In genomic region chr15:99450896-99451358, GRCh38 we compare ENCODE assay signal across 8 cellular contexts.
DNase-seq lines count a peak whose midpoint lies in the region; ATAC-seq, FAIRE-seq and TF ChIP-seq lines count a peak whose summit lies in the region.

No MANE protein-coding gene starts in this region.

- TF ChIP-seq CTCF in Peyer's patch (IDR thresholded peaks at IDR 0.05) (no peak), kidney (IDR thresholded peaks at IDR 0.05; ENCODE audit: borderline replicate concordance, extremely low read depth, insufficient read depth) (no peak), SK-N-SH (IDR thresholded peaks at IDR 0.05) (no peak)

- FAIRE-seq in kidney (lab: Jason Lieb, UNC), result no peak

- WGBS in SK-N-SH (ENCODE audit: low lambda C conversion rate), result 84% methylated on average over 14 of the region's 14 CpGs

- no peaks in the 10 kb centered on the region for H3K79me2 ChIP-seq in SK-N-SH (ENCODE audit: insufficient read depth)

- H3K27me3 ChIP-seq in Peyer's patch, result no peaks in the 10 kb centered on the region
- H3K27me3 ChIP-seq in SK-N-SH (ENCODE audit: insufficient read depth), result no peaks in the 10 kb centered on the region

- H3K36me3 ChIP-seq in Peyer's patch, result no peaks in the 10 kb centered on the region
- no peaks in the 10 kb centered on the region for H3K36me3 ChIP-seq in kidney (ENCODE audit: control insufficient read depth in 1 of 2, insufficient read depth in 2 of 2, low read length in 2 of 2)
- no peaks in the 10 kb centered on the region for H3K36me3 ChIP-seq in SK-N-SH (replicated peaks in 1 of 2; ENCODE audit: control insufficient read depth in 1 of 2, insufficient read depth in 2 of 2, low read length in 1 of 2)

- no peaks in the 10 kb centered on the region for H3K9me2 ChIP-seq in SK-N-SH

- peak overlapping the region in 2 of 4 donors; percentile 1 to 10 for H3K4me3 ChIP-seq in Peyer's patch
- H3K4me3 ChIP-seq in kidney (ENCODE audit: low read length in 2 of 2), result no peak overlapping the region
- no peak overlapping the region for H3K4me3 ChIP-seq in SK-N-SH (ENCODE audit: low read depth in 2 of 2, low read length in 1 of 2)

- H3K4me1 ChIP-seq in Peyer's patch, result peaks cover 0 to 35% (median 9%) of the 10 kb centered on the region in 4 donors
- peaks cover 13 to 39% of the 10 kb centered on the region in 2 donors for H3K4me1 ChIP-seq in kidney (ENCODE audit: control insufficient read depth in 1 of 2, insufficient read depth in 1 of 2, low read depth in 1 of 2, low read length in 2 of 2)
- H3K4me1 ChIP-seq in SK-N-SH (ENCODE audit: control insufficient read depth in 1 of 2, insufficient read depth in 2 of 2, low read depth in 1 of 2, low read length in 1 of 2), result peaks cover 4 to 21% of the 10 kb centered on the region in 2 experiments; a peak in 3 of 4 replicates

- no peak for TF ChIP-seq POLR2A in Peyer's patch (IDR thresholded peaks at IDR 0.05)

- intact Hi-C loops in kidney (cut with DNase I), result no loop called here

- H3K9me3 ChIP-seq in Peyer's patch (no peaks in the 10 kb centered on the region), kidney (ENCODE audit: control insufficient read depth in 1 of 2, low read length in 2 of 2) (no peaks in the 10 kb centered on the region), SK-N-SH (no peaks in the 10 kb centered on the region)

- no peak for TF ChIP-seq RAD21 in SK-N-SH (IDR thresholded peaks at IDR 0.05; ENCODE audit: low read length)

- no peak overlapping the region for H3K27ac Mint-ChIP-seq in activated naive CD4-positive, alpha-beta T cell treated with anti-CD3 and anti-CD28 coated beads, Interleukin-2, amount 50 U/mL, for 72 hours

- H4K20me1 ChIP-seq in SK-N-SH (ENCODE audit: insufficient read depth), result no peaks in the 10 kb centered on the region

- H3K9ac ChIP-seq in kidney (ENCODE audit: low read length in 2 of 2), result no peak overlapping the region
- H3K9ac ChIP-seq in SK-N-SH, result no peak overlapping the region

- CTCF ChIA-PET in SK-N-SH (lab: Yijun Ruan, JAX), result no interaction called here

- peak; percentile 40 for ATAC-seq in GM18511 (IDR thresholded peaks at IDR 0.05; ENCODE audit: unreplicated experiment)
- peak; percentile 75 to 76 for ATAC-seq in activated naive CD4-positive, alpha-beta T cell treated with anti-CD3 and anti-CD28 coated beads, Interleukin-2, amount 50 U/mL, for 72 hours
- no peak for ATAC-seq in HG02642 (IDR thresholded peaks at IDR 0.05; ENCODE audit: poor library complexity, unreplicated experiment)

- no peak overlapping the region for H2AFZ ChIP-seq in SK-N-SH (ENCODE audit: low read depth)

- peaks cover 0 to under 1% of the 10 kb centered on the region in 2 donors for H3K36me3 Mint-ChIP-seq in activated naive CD4-positive, alpha-beta T cell treated with anti-CD3 and anti-CD28 coated beads, Interleukin-2, amount 50 U/mL, for 72 hours

- peaks cover 6% of the 10 kb centered on the region for H3F3A ChIP-seq in SK-N-SH (replicated peaks; ENCODE audit: insufficient read depth)

- DNase-seq in Peyer's patch, result peak; percentile 65 to 81 (median 66)
- peak; percentile 57 to 68 for DNase-seq in activated naive CD4-positive, alpha-beta T cell treated with anti-CD3 and anti-CD28 coated beads, Interleukin-2, amount 50 U/mL, for 72 hours (ENCODE audit: low spot score in 2 of 2)
- DNase-seq in kidney, result peak; percentile 89
- peak; percentile 46 for DNase-seq in stimulated activated CD8-positive, alpha-beta memory T cell treated with anti-CD3 and anti-CD28 coated beads, Interleukin-12 subunit alpha, Interleukin-12 subunit beta, amount 100 ng/mL, for 1 hour (ENCODE audit: low read depth)
- DNase-seq in NCI-H2196 (lab: John Stamatoyannopoulos, UW; ENCODE audit: unreplicated experiment), result no peak
- DNase-seq in SK-N-SH, result no peak

- POLR2A ChIA-PET in SK-N-SH (lab: Yijun Ruan, JAX), result no interaction called here

- H3K27ac ChIP-seq in Peyer's patch (peak overlapping the region in 3 of 4 donors; percentile 10 to 35 (median 12)), kidney (ENCODE audit: low read depth in 2 of 2, low read length in 2 of 2) (peak overlapping the region; percentile 59), SK-N-SH (ENCODE audit: low read depth in 2 of 2, low read length in 1 of 2) (no peak overlapping the region)

- no peaks in the 10 kb centered on the region for H3K9me3 Mint-ChIP-seq in activated naive CD4-positive, alpha-beta T cell treated with anti-CD3 and anti-CD28 coated beads, Interleukin-2, amount 50 U/mL, for 72 hours

- H3K4me2 ChIP-seq in SK-N-SH, result no peak overlapping the region

- no peak for TF ChIP-seq EP300 in SK-N-SH (IDR thresholded peaks at IDR 0.05; ENCODE audit: borderline replicate concordance in 1 of 2, low read depth in 1 of 2, low read length in 1 of 2)

TF ChIP-seq in SK-N-SH, 30 proteins besides CTCF, POLR2A, EP300 and RAD21:
- no peak for TF ChIP-seq NFIC (IDR thresholded peaks at IDR 0.05; ENCODE audit: borderline replicate concordance)
- no peak for TF ChIP-seq USF1 (IDR thresholded peaks at IDR 0.05; ENCODE audit: borderline replicate concordance, low read depth)
TF ChIP-seq in SK-N-SH: peak in this region for 0.

Comparison
In these comparisons a context has a peak if more than half of its experiments do, and no peak if none do; other contexts are left out.
1. DNase-seq: peak in Peyer's patch (3 of 3), activated naive CD4-positive, alpha-beta T cell treated with anti-CD3 and anti-CD28 coated beads, Interleukin-2, amount 50 U/mL, for 72 hours (2 of 2), kidney (single experiment) and stimulated activated CD8-positive, alpha-beta memory T cell treated with anti-CD3 and anti-CD28 coated beads, Interleukin-12 subunit alpha, Interleukin-12 subunit beta, amount 100 ng/mL, for 1 hour (single experiment); none in NCI-H2196 (single experiment) and SK-N-SH (single experiment).
2. H3K27ac ChIP-seq: peak in Peyer's patch (3 of 4) and kidney (2 of 2); none in SK-N-SH (0 of 2).